8 cellular contexts compared by ENCODE assay signal in genomic region chr3:155079795-155080546, GRCh38. TPM values are rescaled to one million over a fixed set of nuclear protein-coding genes. Genes with fewer than 3 reads are reported as not detected.
DNase-seq lines count a peak whose midpoint lies in the region; ATAC-seq lines count a peak whose summit lies in the region.

Gene MME (plus strand): TSS chr3:155080319. CDS start chr3:155084168, 3,849 bp downstream.

- no peaks in the 10 kb centered on the region for H3K36me3 ChIP-seq in muscle layer of colon (ENCODE audit: insufficient read depth, low read length)

- peaks cover 6 to 28% of the 10 kb centered on the region in 2 donors for H3K27me3 ChIP-seq in muscle layer of colon (ENCODE audit: control insufficient read depth in 1 of 2, insufficient read depth in 2 of 2, low read length in 2 of 2)

- H3K4me1 ChIP-seq in muscle layer of colon (ENCODE audit: insufficient read depth, low read length): peaks cover 4% of the 10 kb centered on the region

- H3K27ac ChIP-seq in muscle layer of colon (ENCODE audit: low read depth, low read length): no peak within 1 kb of the TSS

- no peaks in the 10 kb centered on the region for H3K9me3 ChIP-seq in muscle layer of colon (ENCODE audit: low read length)

- H3K9ac ChIP-seq in muscle layer of colon (ENCODE audit: low read length): no peak within 1 kb of the TSS

- peak within 1 kb of the TSS; percentile 47 for H3K4me3 ChIP-seq in muscle layer of colon (ENCODE audit: low read depth in 1 of 2, low read length in 2 of 2)

- DNase-seq in NCI-H2227 (lab: John Stamatoyannopoulos, UW; ENCODE audit: unreplicated experiment): peak; percentile 6
- no peak for DNase-seq in NCI-H2227 treated with DMSO at 0.1 percent for 48 hours (lab: John Stamatoyannopoulos, UW)
- DNase-seq in RPMI8226: peak; percentile 64
- DNase-seq in DMS114 treated with DMSO at 0.1 percent for 48 hours (lab: John Stamatoyannopoulos, UW; ENCODE audit: unreplicated experiment): no peak
- DNase-seq in NCI-H345 treated with DMSO at 0.1 percent for 48 hours (lab: John Stamatoyannopoulos, UW; ENCODE audit: unreplicated experiment): no peak

- ATAC-seq in esophagus mucosa: peak; percentile 55
- no peak for ATAC-seq in GM18909 (IDR thresholded peaks at IDR 0.05; ENCODE audit: poor library complexity, unreplicated experiment)

RNA-seq across cellular contexts. Expression of gene MME, which starts in this region (rescaled TPM):
- total RNA-seq in esophagus mucosa: 0.60 TPM

Comparison
In these comparisons a context has a peak if more than half of its experiments do, and no peak if none do; other contexts are left out.
1. DNase-seq: peak in NCI-H2227 (single experiment) and RPMI8226 (single experiment); none in NCI-H2227 treated with DMSO at 0.1 percent for 48 hours (single experiment), DMS114 treated with DMSO at 0.1 percent for 48 hours (single experiment) and NCI-H345 treated with DMSO at 0.1 percent for 48 hours (single experiment).
2. Peak in ATAC-seq in esophagus mucosa; RNA of the gene not detected or under 1 TPM.